In genomic region chrX:149711545-149712236, GRCh38 we compare ENCODE assay signal across 28 cellular contexts. TPM values are rescaled to one million over a fixed set of nuclear protein-coding genes. Genes with fewer than 3 reads are reported as not detected.
DNase-seq lines count a peak whose midpoint lies in the region; ATAC-seq and TF ChIP-seq lines count a peak whose summit lies in the region.
"Had no signal": no experiment of that assay in that cellular context is flagged by ENCODE, and none has a peak within 500 bp of the region (broad histone marks: within the 10 kb centered on the region; RNA-seq: fewer than 3 reads in every experiment).

Gene MAGEA11 (plus strand): TSS chrX:149712060. CDS start chrX:149713160, 1,100 bp downstream.

- no peaks in the 10 kb centered on the region for H3K27me3 ChIP-seq in testis
- H3K27me3 ChIP-seq: BE2C had no signal

- no peaks in the 10 kb centered on the region for H3K36me3 Mint-ChIP-seq in activated naive CD4-positive, alpha-beta T cell treated with anti-CD3 and anti-CD28 coated beads, Interleukin-2, amount 50 U/mL, for 72 hours
- H3K36me3 Mint-ChIP-seq: CD14-positive monocyte; CD8-positive, alpha-beta memory T cell had no signal

- no peak for ATAC-seq in activated naive CD4-positive, alpha-beta T cell treated with anti-CD3 and anti-CD28 coated beads, Interleukin-2, amount 50 U/mL, for 72 hours

- H3K4me3 ChIP-seq in testis = no peak within 1 kb of the TSS
- H3K4me3 ChIP-seq: GM23248, SK-N-MC had no signal

- no peaks in the 10 kb centered on the region for H3K36me3 ChIP-seq in testis (ENCODE audit: low read depth, missing control alignments)
- H3K36me3 ChIP-seq: BE2C had no signal

- TF ChIP-seq POLR2A in testis (IDR thresholded peaks at IDR 0.05) = no peak

- intact Hi-C loops in testis (cut with DNase I; ENCODE audit: low total_unique reads) = no loop called here

- H3K9me3 ChIP-seq in testis = no peaks in the 10 kb centered on the region
- H3K9me3 ChIP-seq: BE2C had no signal

- no peak for TF ChIP-seq CTCF in testis (IDR thresholded peaks at IDR 0.05)

- no peak within 1 kb of the TSS for H3K27ac ChIP-seq in testis
- H3K27ac ChIP-seq: GM23248, RWPE1, SK-N-MC had no signal

- H3K4me1 ChIP-seq in testis = no peaks in the 10 kb centered on the region
- H3K4me1 ChIP-seq: BE2C had no signal

- DNase-seq in NCI-H748 (lab: John Stamatoyannopoulos, UW; ENCODE audit: unreplicated experiment) (peak; percentile 58), NCI-H748 treated with DMSO at 0.1 percent for 48 hours (lab: John Stamatoyannopoulos, UW) (no peak), HT1080 (ENCODE audit: low read depth) (peak; percentile 38), NCI-H69 (lab: John Stamatoyannopoulos, UW) (peak; percentile 64), testis (peak; percentile 18), LoVo (ENCODE audit: low spot score) (no peak), NCI-H2171 treated with DMSO at 0.1 percent for 48 hours (lab: John Stamatoyannopoulos, UW) (no peak)
- no peak for DNase-seq in activated naive CD4-positive, alpha-beta T cell treated with anti-CD3 and anti-CD28 coated beads, Interleukin-2, amount 50 U/mL, for 72 hours (ENCODE audit: low spot score in 2 of 2)
- DNase-seq: 8988T; ACHN; BE2C; CD8-positive, alpha-beta memory T cell; DMS153; GM23248; H7; KG1; NCI-H1048; NCI-H1417; NCI-H1694; NCI-H2029 treated with DMSO at 0.1 percent for 48 hours; NCI-H446 treated with DMSO at 0.1 percent for 48 hours; NCI-H526; SIG-M5; SW 1271 had no signal

- peak within 1 kb of the TSS in 1 of 2 donors; percentile 68 for H3K27ac Mint-ChIP-seq in activated naive CD4-positive, alpha-beta T cell treated with anti-CD3 and anti-CD28 coated beads, Interleukin-2, amount 50 U/mL, for 72 hours
- H3K27ac Mint-ChIP-seq: CD14-positive monocyte; CD8-positive, alpha-beta memory T cell; T-helper 1 cell treated with Interleukin-12 subunit alpha and Interleukin-12 subunit beta and Interleukin-4 antibody, amounts not matched to agents 30 μg/mL and 1 μg/mL, for 36 hours had no signal

- WGBS in testis, 2 donors = 54 to 86% methylated on average over 9 to 27 of the region's 29 CpGs

- no peaks in the 10 kb centered on the region for H3K9me3 Mint-ChIP-seq in activated naive CD4-positive, alpha-beta T cell treated with anti-CD3 and anti-CD28 coated beads, Interleukin-2, amount 50 U/mL, for 72 hours
- H3K9me3 Mint-ChIP-seq: CD8-positive, alpha-beta memory T cell; T-helper 1 cell treated with Interleukin-12 subunit alpha and Interleukin-12 subunit beta and Interleukin-4 antibody, amounts not matched to agents 30 μg/mL and 1 μg/mL, for 36 hours had no signal

RNA-seq across cellular contexts. Expression of gene MAGEA11, which starts in this region (rescaled TPM):
- total RNA-seq in HT1080 (2014; rRNA removed; shearing (Covaris generic)) = 54.2 and 60.1 TPM in 2 replicates
- polyA plus RNA-seq in HT1080 (2015; cell fraction: cytosol; rRNA removed) = 49.0 and 49.9 TPM in 2 replicates
- polyA plus RNA-seq in HT1080 (2015; cell fraction: nucleus; rRNA removed) = 51.1 and 52.0 TPM in 2 replicates
- total RNA-seq in testis = 1 to 10 TPM; 6.8 to 9.8 TPM
- polyA plus RNA-seq in testis (ENCODE audit: insufficient read depth, low read depth, low replicate concordance) = 9.4 TPM
- not detected for total RNA-seq in activated naive CD4-positive, alpha-beta T cell treated with anti-CD3 and anti-CD28 coated beads, Interleukin-2, amount 50 U/mL, for 72 hours
- total RNA-seq: CD8-positive, alpha-beta memory T cell; GM23248 had no signal
- polyA plus RNA-seq: CD14-positive monocyte; CD8-positive, alpha-beta memory T cell; GM23248 had no signal

Comparison
In these comparisons a context has a peak if more than half of its experiments do, and no peak if none do; other contexts are left out.
1. RNA of gene MAGEA11 (total RNA-seq): 54.2 to 60.1 TPM in HT1080 and 6.8 to 9.8 TPM in testis; not detected in activated naive CD4-positive, alpha-beta T cell treated with anti-CD3 and anti-CD28 coated beads, Interleukin-2, amount 50 U/mL, for 72 hours; every median in the first group is over 4 times any median in the second.
2. DNase-seq: peak in NCI-H748 (single experiment), HT1080 (single experiment), NCI-H69 (single experiment) and testis (single experiment); none in NCI-H748 treated with DMSO at 0.1 percent for 48 hours (single experiment), LoVo (single experiment), NCI-H2171 treated with DMSO at 0.1 percent for 48 hours (single experiment) and activated naive CD4-positive, alpha-beta T cell treated with anti-CD3 and anti-CD28 coated beads, Interleukin-2, amount 50 U/mL, for 72 hours (0 of 2).